In genomic region chr14:95922080-95922479, GRCh38 we compare ENCODE assay signal across 22 cellular contexts. TPM values are rescaled to one million over a fixed set of nuclear protein-coding genes. Genes with fewer than 3 reads are reported as not detected.
DNase-seq lines count a peak whose midpoint lies in the region; ATAC-seq, FAIRE-seq and TF ChIP-seq lines count a peak whose summit lies in the region.
"Had no signal": no experiment of that assay in that cellular context is flagged by ENCODE, and none has a peak within 500 bp of the region (broad histone marks: within the 10 kb centered on the region; RNA-seq: fewer than 3 reads in every experiment).

No MANE protein-coding gene starts in this region.

- no peaks in the 10 kb centered on the region for H3K36me3 ChIP-seq in bronchial epithelial cell (ENCODE audit: control insufficient read depth, insufficient read depth, low read length)
- H3K36me3 ChIP-seq: BE2C had no signal

- DNase-seq in Daoy (ENCODE audit: low read depth) (peak; percentile 79), M059J (ENCODE audit: low read depth) (peak; percentile 5), bronchial epithelial cell (ENCODE audit: low read depth) (no peak), NCI-H526 treated with DMSO at 0.1 percent for 48 hours (lab: John Stamatoyannopoulos, UW) (no peak)
- no peak for DNase-seq in activated CD4-positive, alpha-beta T cell treated with anti-CD3 and anti-CD28 coated beads, Interleukin-2, amount 50 U/mL, for 4 hours
- DNase-seq: ACHN; BE2C; C1 segment of cervical spinal cord; CD4-positive, CD25-positive, alpha-beta regulatory T cell; CD8-positive, alpha-beta memory T cell; COR-L47; DMS 273 treated with DMSO at 0.1 percent for 48 hours; DMS53; DND-41; GDM1; H7 had no signal

- no peak for TF ChIP-seq CTCF in bronchial epithelial cell (IDR thresholded peaks at IDR 0.05; ENCODE audit: insufficient read depth, low read length, severe bottlenecking)

- ATAC-seq in GM21526 (IDR thresholded peaks at IDR 0.05; ENCODE audit: low FRiP score, unreplicated experiment): no peak
- ATAC-seq: GM23338, HepG2 had no signal

- peak; percentile 32 for FAIRE-seq in bronchial epithelial cell (lab: Jason Lieb, UNC)
- FAIRE-seq: A204.1, GM12892, GM18507, HepG2 had no signal

- no peak overlapping the region for H3K4me3 ChIP-seq in bronchial epithelial cell (ENCODE audit: low read depth, low read length)
- H3K4me3 ChIP-seq: GM23338 had no signal

- no peaks in the 10 kb centered on the region for H3K27me3 ChIP-seq in bronchial epithelial cell (ENCODE audit: control insufficient read depth, insufficient read depth, low read length)

RNA-seq across cellular contexts. Expression of gene TUNAR, which starts 45.4 kb away (rescaled TPM):
- 0.34 and 1.3 TPM in 2 replicates for total RNA-seq in Daoy (2014; rRNA removed; shearing (Covaris generic))
- total RNA-seq in M059J (2014; rRNA removed; shearing (Covaris generic)): not detected in 2 replicates
- not detected in 2 replicates for total RNA-seq in bronchial epithelial cell
- total RNA-seq: CD4-positive, CD25-positive, alpha-beta regulatory T cell; CD8-positive, alpha-beta memory T cell; HepG2 had no signal

Comparison
In these comparisons a context has a peak if more than half of its experiments do, and no peak if none do; other contexts are left out.
1. DNase-seq: peak in Daoy (single experiment) and M059J (single experiment); none in bronchial epithelial cell (single experiment), activated CD4-positive, alpha-beta T cell treated with anti-CD3 and anti-CD28 coated beads, Interleukin-2, amount 50 U/mL, for 4 hours (0 of 2) and NCI-H526 treated with DMSO at 0.1 percent for 48 hours (single experiment).